7 cellular contexts compared by ENCODE assay signal in genomic region chr14:73568886-73569184, GRCh38. TPM values are rescaled to one million over a fixed set of nuclear protein-coding genes. Genes with fewer than 3 reads are reported as not detected.
DNase-seq lines count a peak whose midpoint lies in the region; ATAC-seq and TF ChIP-seq lines count a peak whose summit lies in the region.
"Not testable (repeated sequence)": the region's sequence is repeated elsewhere in the genome, so short reads cannot be mapped to it uniquely, and the experiment has no call there.

No MANE protein-coding gene starts in this region.

- H3K79me2 ChIP-seq in Karpas-422 (ENCODE audit: low read length): peaks cover 49% of the 10 kb centered on the region
- H3K79me2 ChIP-seq in mammary epithelial cell (ENCODE audit: insufficient read depth, low read length): peaks cover 27% of the 10 kb centered on the region
- H3K79me2 ChIP-seq in mesendoderm (ENCODE audit: control insufficient read depth, insufficient read depth, low read length): not testable (repeated sequence)

- H3K18ac ChIP-seq in mesendoderm (ENCODE audit: low read length): not testable (repeated sequence)

- not testable (repeated sequence) for DNase-seq in GM06990 (ENCODE audit: extremely low read depth, insufficient read length); Karpas-422; activated CD4-positive, alpha-beta T cell treated with anti-CD3 and anti-CD28 coated beads, Interleukin-2, amount 10 ng/mL, durations not matched to agents 24 days and 14 days; mammary epithelial cell; foreskin fibroblast; gastrocnemius medialis
- peak; percentile 18 for DNase-seq in mesendoderm

- peak overlapping the region; percentile 77 for H3K9ac ChIP-seq in Karpas-422 (ENCODE audit: low read length)
- peak overlapping the region; percentile 73 for H3K9ac ChIP-seq in mammary epithelial cell (ENCODE audit: insufficient read depth, low read length)
- peak overlapping the region; percentile 69 for H3K9ac ChIP-seq in mesendoderm (ENCODE audit: low read length)

- H3K36me3 ChIP-seq in GM06990 (ENCODE audit: control insufficient read depth, insufficient read depth, low read length); mammary epithelial cell (ENCODE audit: insufficient read depth, low read length); mesendoderm (ENCODE audit: control insufficient read depth, insufficient read depth, low read length); gastrocnemius medialis: not testable (repeated sequence)
- peaks cover 13% of the 10 kb centered on the region for H3K36me3 ChIP-seq in Karpas-422 (ENCODE audit: insufficient read depth, low read length)

- H3K27me3 Mint-ChIP-seq in activated CD4-positive, alpha-beta T cell treated with anti-CD3 and anti-CD28 coated beads, Interleukin-2, amount 10 ng/mL, durations not matched to agents 24 days and 14 days: not testable (repeated sequence)

- not testable (repeated sequence) for H3K23ac ChIP-seq in mesendoderm (ENCODE audit: low read length)

- not testable (repeated sequence) for H2BK15ac ChIP-seq in mesendoderm (replicated peaks; ENCODE audit: low read depth)

- H3K4ac ChIP-seq in mesendoderm (ENCODE audit: low read depth, low read length): not testable (repeated sequence)

- not testable (repeated sequence) for H3K9me3 ChIP-seq in Karpas-422 (ENCODE audit: low read length); mammary epithelial cell (replicated peaks; ENCODE audit: insufficient read depth, low read length); gastrocnemius medialis

- peaks cover 33% of the 10 kb centered on the region for H3K4me1 ChIP-seq in Karpas-422 (ENCODE audit: low read length)
- H3K4me1 ChIP-seq in mammary epithelial cell (ENCODE audit: insufficient read depth, low read length): peaks cover 22% of the 10 kb centered on the region
- H3K4me1 ChIP-seq in mesendoderm (ENCODE audit: control insufficient read depth, low read depth, low read length): not testable (repeated sequence)
- H3K4me1 ChIP-seq in gastrocnemius medialis: peaks cover 9 to 28% of the 10 kb centered on the region in 2 donors

- not testable (repeated sequence) for TF ChIP-seq CTCF in GM06990 (IDR thresholded peaks at IDR 0.05; ENCODE audit: insufficient read depth, low read length, poor library complexity, severe bottlenecking); mammary epithelial cell (conservative IDR thresholded peaks at IDR 0.05 in 1 of 2, IDR thresholded peaks at IDR 0.05 in 1 of 2; ENCODE audit: extremely low read depth in 1 of 2, insufficient read depth in 1 of 2, low read depth in 1 of 2, low read length in 2 of 2); foreskin fibroblast (IDR thresholded peaks at IDR 0.05; ENCODE audit: low read depth, low read length); gastrocnemius medialis (IDR thresholded peaks at IDR 0.05 in 4 of 5, conservative IDR thresholded peaks at IDR 0.05 in 1 of 5)

- H3K4me2 ChIP-seq in Karpas-422 (ENCODE audit: low read depth, low read length, poor library complexity, severe bottlenecking): peak overlapping the region; percentile 79
- peak overlapping the region; percentile 82 for H3K4me2 ChIP-seq in mammary epithelial cell (ENCODE audit: insufficient read depth, low read depth, low read length)
- peak overlapping the region; percentile 30 for H3K4me2 ChIP-seq in mesendoderm (ENCODE audit: low read length)

- H2BK5ac ChIP-seq in mesendoderm (ENCODE audit: low read length): not testable (repeated sequence)

- not testable (repeated sequence) for H4K20me1 ChIP-seq in Karpas-422 (ENCODE audit: insufficient read depth, low read depth, low read length); mammary epithelial cell (ENCODE audit: insufficient read depth, low read length)

- H2AK5ac ChIP-seq in mesendoderm (ENCODE audit: low read length): not testable (repeated sequence)

- peak overlapping the region; percentile 93 for H3K4me3 Mint-ChIP-seq in activated CD4-positive, alpha-beta T cell treated with anti-CD3 and anti-CD28 coated beads, Interleukin-2, amount 10 ng/mL, durations not matched to agents 24 days and 14 days

- ATAC-seq in gastrocnemius medialis: not testable (repeated sequence)

- peak overlapping the region; percentile 98 for H3K27ac Mint-ChIP-seq in activated CD4-positive, alpha-beta T cell treated with anti-CD3 and anti-CD28 coated beads, Interleukin-2, amount 10 ng/mL, durations not matched to agents 24 days and 14 days

- H3K27ac ChIP-seq in Karpas-422 (ENCODE audit: low read length): peak overlapping the region; percentile 63
- peak overlapping the region; percentile 65 for H3K27ac ChIP-seq in mammary epithelial cell (ENCODE audit: insufficient read depth, low read depth, low read length)
- H3K27ac ChIP-seq in mesendoderm (ENCODE audit: low read depth, low read length): not testable (repeated sequence)
- H3K27ac ChIP-seq in gastrocnemius medialis: peak overlapping the region; percentile 88 to 98 (median 94)

- H3K36me3 Mint-ChIP-seq in activated CD4-positive, alpha-beta T cell treated with anti-CD3 and anti-CD28 coated beads, Interleukin-2, amount 10 ng/mL, durations not matched to agents 24 days and 14 days (ENCODE audit: low read depth): peaks cover 19% of the 10 kb centered on the region

- H3K79me1 ChIP-seq in mesendoderm (ENCODE audit: low read length): not testable (repeated sequence)

- in situ Hi-C loops in mammary epithelial cell (cut with MboI; ENCODE audit: low sequenced_read_pairs in 2 of 2): not testable (repeated sequence)
- in situ Hi-C loops in gastrocnemius medialis (cut with MboI; ENCODE audit: low sequenced_read_pairs in 4 of 4): loop anchor here in 1 of 4 donors (10.0 kb wide), 1 partner anchor 64 kb away; no protein-coding TSS in a partner anchor

- not testable (repeated sequence) for H4K5ac ChIP-seq in mesendoderm (ENCODE audit: low read length)

- intact Hi-C loops in activated CD4-positive, alpha-beta T cell treated with anti-CD3 and anti-CD28 coated beads, Interleukin-2, amount 10 ng/mL, durations not matched to agents 24 days and 14 days (cut with micrococcal nuclease): loop anchor here (1.0 to 10.0 kb wide), 4 partner anchors 46 to 317 kb away; partner anchors contain the start of genes ACOT6 and ZNF410
- intact Hi-C loops in mammary epithelial cell (cut with micrococcal nuclease): not testable (repeated sequence)
- intact Hi-C loops in gastrocnemius medialis (cut with DNase I; ENCODE audit: low total_unique reads): loop anchor here (2.0 to 5.0 kb wide), 4 partner anchors 42 to 153 kb away; partner anchors contain the start of gene DNAL1

- H3K56ac ChIP-seq in mesendoderm (ENCODE audit: low read length): peak overlapping the region; percentile 82

- peak overlapping the region; percentile 54 for H3K4me3 ChIP-seq in GM06990 (replicated peaks; ENCODE audit: low read depth, low read length)
- H3K4me3 ChIP-seq in Karpas-422 (ENCODE audit: low read length): peak overlapping the region; percentile 98
- peak overlapping the region; percentile 40 to 60 (median 56) for H3K4me3 ChIP-seq in mammary epithelial cell (replicated peaks in 1 of 3; ENCODE audit: insufficient read depth in 1 of 3, low read depth in 2 of 3, low read length in 3 of 3)
- H3K4me3 ChIP-seq in foreskin fibroblast (ENCODE audit: low read depth in 1 of 2, low read length in 2 of 2): peak overlapping the region; percentile 64 to 77
- not testable (repeated sequence) for H3K4me3 ChIP-seq in mesendoderm (ENCODE audit: low read length)
- peak overlapping the region; percentile 56 to 81 (median 72) for H3K4me3 ChIP-seq in gastrocnemius medialis

- H3K9me3 Mint-ChIP-seq in activated CD4-positive, alpha-beta T cell treated with anti-CD3 and anti-CD28 coated beads, Interleukin-2, amount 10 ng/mL, durations not matched to agents 24 days and 14 days: not testable (repeated sequence)

- peak overlapping the region; percentile 59; the same call in 1 of the 2 replicates for H2AFZ ChIP-seq in Karpas-422 (ENCODE audit: low read length)
- H2AFZ ChIP-seq in mammary epithelial cell (ENCODE audit: low read depth, low read length): peak overlapping the region; percentile 94

- not testable (repeated sequence) for H3K27me3 ChIP-seq in GM06990 (replicated peaks; ENCODE audit: control insufficient read depth, insufficient read depth, low read length); Karpas-422 (ENCODE audit: low read length); mammary epithelial cell (ENCODE audit: insufficient read depth, low read length); mesendoderm (ENCODE audit: insufficient read depth, low read length, poor library complexity); gastrocnemius medialis

- not testable (repeated sequence) for H3K9me2 ChIP-seq in Karpas-422 (replicated peaks; ENCODE audit: insufficient read depth, low read length)

- WGBS in mammary epithelial cell (ENCODE audit: low coverage, missing lambda C conversion rate): 13% methylated on average over 4 of the region's 4 CpGs
- WGBS in mesendoderm (ENCODE audit: extremely low coverage, insufficient coverage, low lambda C conversion rate): no CpG with 5 or more reads among the region's 4 CpGs

- dilution Hi-C loops in mammary epithelial cell (cut with HindIII; ENCODE audit: low sequenced_read_pairs): loop anchor here (5.0 kb wide), 2 partner anchors 47 to 48 kb away; no protein-coding TSS in a partner anchor

- peaks cover 31% of the 10 kb centered on the region for H3K4me1 Mint-ChIP-seq in activated CD4-positive, alpha-beta T cell treated with anti-CD3 and anti-CD28 coated beads, Interleukin-2, amount 10 ng/mL, durations not matched to agents 24 days and 14 days

- BruUV-seq in mammary epithelial cell (replicated peaks; lab: Mats Ljungman, UMichigan): not testable (repeated sequence)

- CTCF ChIA-PET in mammary epithelial cell (lab: Charles Lee; ENCODE audit: low non-redundant PET): not testable (repeated sequence)

- not testable (repeated sequence) for H4K8ac ChIP-seq in mesendoderm (ENCODE audit: low read depth, low read length)

- not testable (repeated sequence) for H2BK120ac ChIP-seq in mesendoderm (ENCODE audit: low read depth, low read length)

- not testable (repeated sequence) for TF ChIP-seq POLR2A in gastrocnemius medialis (IDR thresholded peaks at IDR 0.05)

RNA-seq across cellular contexts. Expression of gene ACOT2, which starts 0.2 kb away (rescaled TPM):
- total RNA-seq in Karpas-422 (2014; rRNA removed; shearing (Covaris generic); ENCODE audit: low replicate concordance): 38.5 and 72.7 TPM in 2 replicates
- total RNA-seq in activated CD4-positive, alpha-beta T cell treated with anti-CD3 and anti-CD28 coated beads, Interleukin-2, amount 10 ng/mL, durations not matched to agents 24 days and 14 days: 6.2 and 6.4 TPM in 2 replicates
- total RNA-seq in mammary epithelial cell (10 to 100 TPM in 1 of 2 donors, 1 to 10 TPM in 1; 9.6 to 18.7 TPM), gastrocnemius medialis (100 to 1,000 TPM in 3 of 4 donors, 10 to 100 TPM in 1; 52.7 to 114 (median 104) TPM)
- polyA plus RNA-seq in mammary epithelial cell: 15.0 TPM
- 2.2 TPM for polyA minus RNA-seq in mammary epithelial cell
- polyA plus RNA-seq in mesendoderm (2013, experiment 1 of 2): 2.5 TPM
- 2.5 TPM for polyA plus RNA-seq in mesendoderm (2013, experiment 2 of 2)

RNA-seq across cellular contexts. Expression of gene HEATR4, which starts 10.1 kb away (rescaled TPM):
- not detected in 2 replicates for total RNA-seq in Karpas-422 (2014; rRNA removed; shearing (Covaris generic); ENCODE audit: low replicate concordance)
- total RNA-seq in activated CD4-positive, alpha-beta T cell treated with anti-CD3 and anti-CD28 coated beads, Interleukin-2, amount 10 ng/mL, durations not matched to agents 24 days and 14 days: not detected in 2 replicates
- total RNA-seq in mammary epithelial cell (1 to 10 TPM in 1 of 2 donors, under 1 TPM in 1; 0.89 to 2.2 TPM), gastrocnemius medialis (under 1 TPM in 2 of 4 donors, not detected in 2; 0.15 to 0.46 TPM)
- polyA plus RNA-seq in mammary epithelial cell: 0.42 TPM
- not detected for polyA minus RNA-seq in mammary epithelial cell
- 0.21 TPM for polyA plus RNA-seq in mesendoderm (2013, experiment 1 of 2)
- polyA plus RNA-seq in mesendoderm (2013, experiment 2 of 2): 0.45 TPM

RNA-seq across cellular contexts. Expression of gene ACOT4, which starts 22.8 kb away (rescaled TPM):
- total RNA-seq in Karpas-422 (2014; rRNA removed; shearing (Covaris generic); ENCODE audit: low replicate concordance): 3.4 and 5.4 TPM in 2 replicates
- 1.3 and 1.4 TPM in 2 replicates for total RNA-seq in activated CD4-positive, alpha-beta T cell treated with anti-CD3 and anti-CD28 coated beads, Interleukin-2, amount 10 ng/mL, durations not matched to agents 24 days and 14 days
- 1 to 10 TPM in 1 of 2 donors, under 1 TPM in 1; 0.33 to 2.5 TPM for total RNA-seq in mammary epithelial cell
- 0.41 TPM for polyA plus RNA-seq in mammary epithelial cell
- not detected for polyA minus RNA-seq in mammary epithelial cell
- 0.87 TPM for polyA plus RNA-seq in mesendoderm (2013, experiment 1 of 2)
- 0.80 TPM for polyA plus RNA-seq in mesendoderm (2013, experiment 2 of 2)
- 1 to 10 TPM in 1 of 4 donors, under 1 TPM in 3; 0.40 to 1.2 (median 0.75) TPM for total RNA-seq in gastrocnemius medialis

RNA-seq across cellular contexts. Expression of gene ACOT1, which starts 31.9 kb away (rescaled TPM):
- total RNA-seq in Karpas-422 (2014; rRNA removed; shearing (Covaris generic); ENCODE audit: low replicate concordance): 4.1 and 5.9 TPM in 2 replicates
- total RNA-seq in activated CD4-positive, alpha-beta T cell treated with anti-CD3 and anti-CD28 coated beads, Interleukin-2, amount 10 ng/mL, durations not matched to agents 24 days and 14 days: 1.5 and 1.6 TPM in 2 replicates
- 10 to 100 TPM in 1 of 2 donors, 1 to 10 TPM in 1; 3.4 to 17.0 TPM for total RNA-seq in mammary epithelial cell
- 10.9 TPM for polyA plus RNA-seq in mammary epithelial cell
- polyA minus RNA-seq in mammary epithelial cell: 3.8 TPM
- polyA plus RNA-seq in mesendoderm (2013, experiment 1 of 2): 0.97 TPM
- polyA plus RNA-seq in mesendoderm (2013, experiment 2 of 2): 0.64 TPM
- total RNA-seq in gastrocnemius medialis: 10 to 100 TPM in 2 of 4 donors, 1 to 10 TPM in 2; 4.3 to 21.9 (median 11.2) TPM

RNA-seq across cellular contexts. Expression of gene ACOT6, which starts 43.5 kb away (rescaled TPM):
- not detected in 2 replicates for total RNA-seq in Karpas-422 (2014; rRNA removed; shearing (Covaris generic); ENCODE audit: low replicate concordance)
- total RNA-seq in activated CD4-positive, alpha-beta T cell treated with anti-CD3 and anti-CD28 coated beads, Interleukin-2, amount 10 ng/mL, durations not matched to agents 24 days and 14 days: not detected in 2 replicates
- total RNA-seq in mammary epithelial cell (not detected), gastrocnemius medialis (not detected)
- not detected for polyA plus RNA-seq in mammary epithelial cell
- not detected for polyA minus RNA-seq in mammary epithelial cell
- polyA plus RNA-seq in mesendoderm (2013, experiment 1 of 2): 0.06 TPM
- 0.03 TPM for polyA plus RNA-seq in mesendoderm (2013, experiment 2 of 2)

Comparison
In these comparisons a context has a peak if more than half of its experiments do, and no peak if none do; other contexts are left out.
1. H3K4me2 ChIP-seq: peak in every context shown above with its lines; median percentile 82 in mammary epithelial cell; 79 in Karpas-422; 30 in mesendoderm.